8 cellular contexts compared by ENCODE assay signal in genomic region chr2:177262137-177262536, GRCh38. TPM values are rescaled to one million over a fixed set of nuclear protein-coding genes. Genes with fewer than 3 reads are reported as not detected.
DNase-seq lines count a peak whose midpoint lies in the region; ATAC-seq, FAIRE-seq and TF ChIP-seq lines count a peak whose summit lies in the region.

No MANE protein-coding gene starts in this region.

- no peaks in the 10 kb centered on the region for H3K9me3 ChIP-seq in kidney (ENCODE audit: control insufficient read depth in 1 of 2, low read length in 2 of 2)
- H3K9me3 ChIP-seq in thymus (ENCODE audit: control insufficient read depth) = no peaks in the 10 kb centered on the region

- H3K9ac ChIP-seq in kidney (ENCODE audit: low read length in 2 of 2) = peak overlapping the region; percentile 81 to 87

- H3K36me3 ChIP-seq in kidney (ENCODE audit: control insufficient read depth in 1 of 2, insufficient read depth in 2 of 2, low read length in 2 of 2) (no peaks in the 10 kb centered on the region), thymus (ENCODE audit: control insufficient read depth, insufficient read depth) (no peaks in the 10 kb centered on the region)

- no peaks in the 10 kb centered on the region for H3K9me3 Mint-ChIP-seq in activated T-cell treated with anti-CD3 and anti-CD28 coated beads, Interleukin-2, amount 50 U/mL, for 24 hours
- H3K9me3 Mint-ChIP-seq in activated T-helper 17 cell treated with anti-CD3 and anti-CD28 coated beads, Interleukin-2, amount 50 U/mL, for 72 hours = no peaks in the 10 kb centered on the region

- H3K27ac ChIP-seq in kidney (ENCODE audit: low read depth in 2 of 2, low read length in 2 of 2) (peak overlapping the region; percentile 99), thymus (ENCODE audit: low read depth) (no peak overlapping the region)

- DNase-seq in activated T-cell treated with anti-CD3 and anti-CD28 coated beads, Interleukin-2, amount 50 U/mL, for 24 hours = no peak
- DNase-seq in activated T-cell treated with anti-CD3 and anti-CD28 coated beads, Interleukin-2, amount 50 U/mL, for 48 hours = no peak
- DNase-seq in kidney (no peak), mucosa of gallbladder (ENCODE audit: low spot score) (no peak), left colon (no peak)
- DNase-seq in activated effector memory CD4-positive, alpha-beta T cell treated with Interleukin-2 at 50 U/mL for 16 hours = no peak

- WGBS in thymus = 32% methylated on average over 1 of the region's 1 CpG

- no peak for ATAC-seq in activated T-helper 17 cell treated with anti-CD3 and anti-CD28 coated beads, Interleukin-2, amount 50 U/mL, for 72 hours (replicated peaks)
- no peak for ATAC-seq in left colon

- FAIRE-seq in kidney (lab: Jason Lieb, UNC) = no peak

- H3K4me1 Mint-ChIP-seq in activated T-cell treated with anti-CD3 and anti-CD28 coated beads, Interleukin-2, amount 50 U/mL, for 24 hours (ENCODE audit: low read depth) = peaks cover 68% of the 10 kb centered on the region
- peaks cover 35% of the 10 kb centered on the region for H3K4me1 Mint-ChIP-seq in activated T-helper 17 cell treated with anti-CD3 and anti-CD28 coated beads, Interleukin-2, amount 50 U/mL, for 72 hours

- peak overlapping the region; percentile 91 for H3K4me3 Mint-ChIP-seq in activated T-cell treated with anti-CD3 and anti-CD28 coated beads, Interleukin-2, amount 50 U/mL, for 24 hours
- H3K4me3 Mint-ChIP-seq in activated T-helper 17 cell treated with anti-CD3 and anti-CD28 coated beads, Interleukin-2, amount 50 U/mL, for 72 hours = peak overlapping the region; percentile 89

- H3K27ac Mint-ChIP-seq in activated T-cell treated with anti-CD3 and anti-CD28 coated beads, Interleukin-2, amount 50 U/mL, for 24 hours = peak overlapping the region; percentile 97
- H3K27ac Mint-ChIP-seq in activated T-helper 17 cell treated with anti-CD3 and anti-CD28 coated beads, Interleukin-2, amount 50 U/mL, for 72 hours = peak overlapping the region; percentile 96

- peak overlapping the region; percentile 74 to 91 for H3K4me3 ChIP-seq in kidney (ENCODE audit: low read length in 2 of 2)
- H3K4me3 ChIP-seq in thymus (ENCODE audit: low read length) = peak overlapping the region; percentile 36

- no peak for TF ChIP-seq CTCF in kidney (IDR thresholded peaks at IDR 0.05; ENCODE audit: borderline replicate concordance, extremely low read depth, insufficient read depth)

- H3K27me3 Mint-ChIP-seq in activated T-cell treated with anti-CD3 and anti-CD28 coated beads, Interleukin-2, amount 50 U/mL, for 24 hours = no peaks in the 10 kb centered on the region
- H3K27me3 Mint-ChIP-seq in activated T-helper 17 cell treated with anti-CD3 and anti-CD28 coated beads, Interleukin-2, amount 50 U/mL, for 72 hours = no peaks in the 10 kb centered on the region

- H3K4me1 ChIP-seq in kidney (ENCODE audit: control insufficient read depth in 1 of 2, insufficient read depth in 1 of 2, low read depth in 1 of 2, low read length in 2 of 2) = peaks cover 11 to 17% of the 10 kb centered on the region in 2 donors
- peaks cover 18% of the 10 kb centered on the region for H3K4me1 ChIP-seq in thymus (ENCODE audit: control insufficient read depth, insufficient read depth, low read length)

- no peaks in the 10 kb centered on the region for H3K27me3 ChIP-seq in thymus (ENCODE audit: control insufficient read depth, insufficient read depth)

- intact Hi-C loops in kidney (cut with DNase I) = no loop called here
- intact Hi-C loops in left colon (cut with DNase I, micrococcal nuclease) = loop anchor here in 1 of 2 donors (10.0 kb wide), 2 partner anchors 47 to 97 kb away; partner anchors contain the start of gene HNRNPA3

- peaks cover 61% of the 10 kb centered on the region for H3K36me3 Mint-ChIP-seq in activated T-cell treated with anti-CD3 and anti-CD28 coated beads, Interleukin-2, amount 50 U/mL, for 24 hours (ENCODE audit: low read depth)
- H3K36me3 Mint-ChIP-seq in activated T-helper 17 cell treated with anti-CD3 and anti-CD28 coated beads, Interleukin-2, amount 50 U/mL, for 72 hours (ENCODE audit: low read depth) = peaks cover 67% of the 10 kb centered on the region

RNA-seq across cellular contexts. Expression of gene NFE2L2, which starts 2.4 kb away (rescaled TPM):
- total RNA-seq in activated T-helper 17 cell treated with anti-CD3 and anti-CD28 coated beads, Interleukin-2, amount 50 U/mL, for 72 hours = 10 to 100 TPM; 39.3 to 49.4 TPM
- total RNA-seq in kidney (149 TPM), mucosa of gallbladder (102 TPM), left colon (10 to 100 TPM; 73.1 to 94.1 TPM)
- polyA plus RNA-seq in kidney (ENCODE audit: insufficient read depth, low read depth, low replicate concordance) (105 TPM), thymus (91.7 TPM)

RNA-seq across cellular contexts. Expression of gene HNRNPA3, which starts 49.5 kb away (rescaled TPM):
- 100 to 1,000 TPM; 120 to 260 TPM for total RNA-seq in activated T-helper 17 cell treated with anti-CD3 and anti-CD28 coated beads, Interleukin-2, amount 50 U/mL, for 72 hours
- total RNA-seq in kidney = 173 TPM
- polyA plus RNA-seq in kidney (ENCODE audit: insufficient read depth, low read depth, low replicate concordance) = 156 TPM
- polyA plus RNA-seq in thymus = 228 TPM
- total RNA-seq in mucosa of gallbladder = 128 TPM
- total RNA-seq in left colon = 100 to 1,000 TPM; 107 to 177 TPM
